ENCODE assay signal across 1 cellular context in the genomic region with DNA sequence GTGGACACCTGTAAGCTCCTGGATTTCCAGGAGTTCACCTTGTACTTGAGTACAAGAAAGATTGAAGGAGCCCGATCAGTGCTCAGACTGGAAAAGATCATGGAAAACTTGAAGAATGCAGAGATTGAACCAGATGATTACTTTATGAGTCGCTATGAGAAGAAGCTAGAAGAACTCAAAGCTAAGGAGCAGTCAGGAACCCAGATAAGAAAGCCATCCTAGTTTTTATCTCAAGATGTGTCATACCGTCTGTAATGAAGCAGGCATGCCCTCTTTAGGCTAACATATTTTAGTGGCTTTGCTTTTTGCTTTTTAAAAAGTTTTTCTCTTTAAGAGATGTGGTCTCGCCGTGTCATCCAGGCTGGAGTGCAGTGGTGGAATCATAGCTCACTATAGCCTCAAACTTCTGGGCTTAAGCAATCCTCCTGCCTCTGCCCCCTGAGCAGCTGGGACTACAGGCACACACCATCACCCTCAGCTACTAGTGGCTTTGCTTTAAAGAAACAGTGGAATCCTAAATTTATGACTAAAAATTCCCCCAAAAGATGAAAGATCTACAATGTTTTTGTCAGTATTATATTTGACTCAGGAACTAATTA.
TF ChIP-seq lines count a peak whose summit lies in the region.

No MANE protein-coding gene starts in this region.

TF ChIP-seq in WTC11, 78 proteins besides CTCF, POLR2A, EP300 and RAD21 (continued from another document):
- no peak for TF ChIP-seq ERG (CRISPR knock-in tag; IDR thresholded peaks at IDR 0.05)
- TF ChIP-seq ZNF532 (CRISPR knock-in tag; IDR thresholded peaks at IDR 0.05; ENCODE audit: borderline replicate concordance) = no peak
- TF ChIP-seq CREM (CRISPR knock-in tag; IDR thresholded peaks at IDR 0.05) = no peak
